21 cellular contexts compared by ENCODE assay signal in genomic region chr4:177713454-177713853, GRCh38.
"Had no signal": no experiment of that assay in that cellular context is flagged by ENCODE, and none has a peak within 500 bp of the region (broad histone marks: within the 10 kb centered on the region; RNA-seq: fewer than 3 reads in every experiment).

No MANE protein-coding gene starts in this region.

- H3K27ac ChIP-seq: HL-60, RWPE1 had no signal

- ATAC-seq: Panc1, PC-3 had no signal

- DNase-seq: Karpas-422; KG1; MM.1S; NCI-H1092 treated with DMSO at 0.1 percent for 48 hours; NCI-H1436; NCI-H187; NCI-H2029; NCI-H2171 treated with DMSO at 0.1 percent for 48 hours; NCI-H345; NCI-H524; NCI-H526 treated with DMSO at 0.1 percent for 48 hours; NCI-H748 treated with DMSO at 0.1 percent for 48 hours; NK-92 treated with Interleukin-12 subunit alpha and Interleukin-12 subunit beta, amount 100 ng/mL, for 24 hours; PC-3; SHP77; SK-N-SH; SW 1271 had no signal

- H3K9ac ChIP-seq: SK-N-SH had no signal

- FAIRE-seq: HTR-8/SVneo had no signal

- H3K4me2 ChIP-seq: SK-N-SH had no signal

- H3K9me3 ChIP-seq: SK-N-SH had no signal
